Comparison of ENCODE assay signal across 8 cellular contexts in the genomic region with DNA sequence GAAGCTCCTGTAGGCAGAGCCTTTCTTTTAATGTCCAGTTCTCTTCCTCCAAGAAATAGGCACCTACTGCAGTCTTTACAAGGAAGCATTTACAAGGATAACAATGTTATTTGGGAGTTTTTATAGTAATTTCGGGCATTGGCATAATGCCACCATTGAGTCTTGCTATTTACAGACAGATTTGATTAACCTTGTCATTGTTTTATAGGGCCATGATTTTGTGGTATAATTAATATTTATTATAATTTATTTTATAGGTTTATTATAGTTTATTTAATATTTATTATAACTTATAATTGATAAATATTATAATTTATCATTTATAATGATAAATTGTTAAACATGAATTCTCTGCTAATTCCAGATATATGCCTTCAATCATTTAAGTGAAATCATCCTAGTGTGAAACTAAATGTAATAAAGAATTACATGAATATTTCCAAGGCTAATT. TPM values are rescaled to one million over a fixed set of nuclear protein-coding genes. Genes with fewer than 3 reads are reported as not detected.
DNase-seq lines count a peak whose midpoint lies in the region; ATAC-seq and TF ChIP-seq lines count a peak whose summit lies in the region.

No MANE protein-coding gene starts in this region.

- H3K4me2 ChIP-seq in DOHH2 (ENCODE audit: low read length), result peak overlapping the region; percentile 71
- H3K4me2 ChIP-seq in Loucy (ENCODE audit: low read depth, low read length, poor library complexity, severe bottlenecking), result peak overlapping the region; percentile 65

- TF ChIP-seq EP300 in ovary (IDR thresholded peaks at IDR 0.05), result no peak

- H3K27me3 ChIP-seq in DOHH2 (ENCODE audit: control insufficient read depth, low read length), result no peaks in the 10 kb centered on the region
- no peaks in the 10 kb centered on the region for H3K27me3 ChIP-seq in Loucy (ENCODE audit: insufficient read depth, low read length, poor library complexity, severe bottlenecking)
- H3K27me3 ChIP-seq in effector memory CD4-positive, alpha-beta T cell (replicated peaks; ENCODE audit: control insufficient read depth, insufficient read depth, low read length, poor library complexity, severe bottlenecking), result no peaks in the 10 kb centered on the region
- no peaks in the 10 kb centered on the region for H3K27me3 ChIP-seq in ovary

- intact Hi-C loops in ovary (cut with DNase I), result no loop called here

- TF ChIP-seq CTCF in DOHH2 (IDR thresholded peaks at IDR 0.05; ENCODE audit: low read depth, low read length, poor library complexity, severe bottlenecking) (no peak), Loucy (conservative IDR thresholded peaks at IDR 0.05; ENCODE audit: low read length) (no peak), ovary (IDR thresholded peaks at IDR 0.05) (no peak)

- H3K27ac ChIP-seq in DOHH2 (ENCODE audit: low read depth, low read length) (peak overlapping the region; percentile 44), ovary (peak overlapping the region; percentile 31 to 86)
- H3K27ac ChIP-seq in effector memory CD4-positive, alpha-beta T cell (ENCODE audit: insufficient read depth, low read length, poor library complexity, severe bottlenecking), result peak overlapping the region; percentile 81

- no peaks in the 10 kb centered on the region for H4K20me1 ChIP-seq in DOHH2 (ENCODE audit: control insufficient read depth, insufficient read depth, low read depth, low read length)
- H4K20me1 ChIP-seq in Loucy (ENCODE audit: insufficient read depth, low read length, poor library complexity, severe bottlenecking), result peaks cover 24% of the 10 kb centered on the region

- H3F3A ChIP-seq in DOHH2 (ENCODE audit: control insufficient read depth, insufficient read depth) (no peaks in the 10 kb centered on the region; the same call in none of the 2 replicates), Loucy (ENCODE audit: low read depth) (no peaks in the 10 kb centered on the region; the same call in 1 of the 2 replicates)

- H3K79me2 ChIP-seq in DOHH2 (ENCODE audit: control insufficient read depth, low read length), result peaks cover 43% of the 10 kb centered on the region
- peaks cover 41% of the 10 kb centered on the region for H3K79me2 ChIP-seq in Loucy (ENCODE audit: insufficient read depth, low read length)

- H3K4me1 ChIP-seq in DOHH2 (ENCODE audit: control insufficient read depth, low read length) (peaks cover 22% of the 10 kb centered on the region), Loucy (ENCODE audit: insufficient read depth, low read length, poor library complexity, severe bottlenecking) (peaks cover 33% of the 10 kb centered on the region), ovary (ENCODE audit: insufficient read depth) (peaks cover 2% of the 10 kb centered on the region)
- peaks cover 4% of the 10 kb centered on the region for H3K4me1 ChIP-seq in effector memory CD4-positive, alpha-beta T cell (ENCODE audit: control insufficient read depth, insufficient read depth, low read length, poor library complexity, severe bottlenecking)

- no peak for DNase-seq in effector memory CD4-positive, alpha-beta T cell
- DNase-seq in ovary (no peak), SW480 (ENCODE audit: low spot score) (no peak), SIG-M5 treated with dmso at 0.1 percent for 504 hours (lab: John Stamatoyannopoulos, UW; ENCODE audit: unreplicated experiment) (no peak), kidney tubule cell (ENCODE audit: low spot score) (no peak)

- WGBS in ovary, 3 donors, result 0 to 3% (median 2%) methylated on average over 1 of the region's 1 CpG

- peak overlapping the region; percentile 90 for H2AFZ ChIP-seq in Loucy (ENCODE audit: low read length)

- H3K9me3 ChIP-seq in DOHH2 (ENCODE audit: control insufficient read depth, insufficient read depth, low read length) (no peaks in the 10 kb centered on the region), Loucy (ENCODE audit: insufficient read depth, low read depth, low read length) (no peaks in the 10 kb centered on the region), ovary (no peaks in the 10 kb centered on the region)
- no peaks in the 10 kb centered on the region for H3K9me3 ChIP-seq in effector memory CD4-positive, alpha-beta T cell (ENCODE audit: control insufficient read depth, low read length)

- ATAC-seq in HG02981 (IDR thresholded peaks at IDR 0.05; ENCODE audit: unreplicated experiment), result no peak

- peaks cover 32% of the 10 kb centered on the region for H3K36me3 ChIP-seq in DOHH2 (ENCODE audit: control insufficient read depth, low read length)
- no peaks in the 10 kb centered on the region for H3K36me3 ChIP-seq in Loucy (ENCODE audit: insufficient read depth, low read length)
- H3K36me3 ChIP-seq in effector memory CD4-positive, alpha-beta T cell (ENCODE audit: control insufficient read depth, insufficient read depth, low read length), result peaks cover 2% of the 10 kb centered on the region
- H3K36me3 ChIP-seq in ovary, result no peaks in the 10 kb centered on the region

- TF ChIP-seq POLR2A in ovary (IDR thresholded peaks at IDR 0.05), result no peak

- H3K9me2 ChIP-seq in DOHH2 (replicated peaks; ENCODE audit: control insufficient read depth, low read length) (no peaks in the 10 kb centered on the region), Loucy (replicated peaks; ENCODE audit: low read depth, low read length) (no peaks in the 10 kb centered on the region)

- peak overlapping the region; percentile 82 for H3K4me3 ChIP-seq in DOHH2 (ENCODE audit: low read length)
- H3K4me3 ChIP-seq in Loucy (ENCODE audit: low read length, poor library complexity, severe bottlenecking), result peak overlapping the region; percentile 87
- H3K4me3 ChIP-seq in effector memory CD4-positive, alpha-beta T cell (ENCODE audit: insufficient read depth, low read depth, low read length, poor library complexity, severe bottlenecking), result peak overlapping the region; percentile 85
- H3K4me3 ChIP-seq in ovary, result peak overlapping the region; percentile 63

- peak overlapping the region; percentile 88 for H3K9ac ChIP-seq in Loucy (ENCODE audit: low read depth, low read length, poor library complexity, severe bottlenecking)

RNA-seq across cellular contexts. Expression of a gene that starts 0.6 kb away (rescaled TPM):
- total RNA-seq in ovary, result 10 to 100 TPM; 17.0 to 33.0 (median 25.3) TPM
- 10 to 100 TPM; 12.3 to 15.0 TPM for polyA plus RNA-seq in ovary
